ENCODE assay signal across 8 cellular contexts in the genomic region with DNA sequence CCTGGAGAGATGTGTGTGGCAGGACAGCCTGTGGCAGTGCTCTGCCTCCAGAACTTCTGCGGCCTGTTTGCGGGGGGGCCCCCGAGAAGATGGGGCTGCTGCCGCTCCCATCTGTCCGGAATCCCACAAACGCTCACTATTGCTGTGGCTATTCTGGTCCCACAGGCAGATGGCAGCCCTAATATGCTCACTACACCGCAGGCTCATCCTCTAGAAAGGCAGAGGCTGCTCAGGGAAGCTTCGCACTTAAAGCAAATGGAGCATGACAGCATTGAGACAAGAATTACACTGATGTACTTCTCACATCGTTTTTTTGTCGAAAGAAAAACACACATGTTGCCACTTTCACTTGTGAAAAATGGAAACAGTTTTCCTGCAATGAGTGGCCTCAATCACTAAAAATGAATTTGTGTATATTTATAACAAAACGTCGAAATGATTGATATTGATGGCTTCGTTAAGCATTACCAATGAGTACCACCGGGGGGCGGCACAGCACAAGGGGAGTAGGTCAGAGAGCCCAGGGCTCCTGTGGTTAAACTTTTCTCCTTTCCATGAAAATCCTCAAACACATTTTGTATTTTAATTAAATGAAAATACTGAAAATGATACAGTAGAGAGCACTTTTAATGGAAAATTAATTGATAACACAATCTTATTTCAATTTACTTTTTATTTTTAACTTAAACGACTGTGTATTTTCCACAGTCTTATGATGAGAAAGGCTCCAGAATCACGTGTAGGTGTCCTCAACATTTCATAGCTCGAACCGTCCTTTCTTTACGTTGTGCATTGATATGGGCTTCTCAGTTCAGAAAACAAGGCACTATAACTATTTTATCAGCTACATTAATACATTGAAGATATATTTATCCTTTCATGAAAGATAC.
DNase-seq lines count a peak whose midpoint lies in the region; ATAC-seq, FAIRE-seq and TF ChIP-seq lines count a peak whose summit lies in the region.

No MANE protein-coding gene starts in this region.

- TF ChIP-seq POLR2A in H54 (IDR thresholded peaks at IDR 0.05; ENCODE audit: low read depth, low read length) = no peak

- H3K27ac ChIP-seq in C4-2B (no peak overlapping the region), right cardiac atrium (ENCODE audit: low read length) (no peak overlapping the region), small intestine (ENCODE audit: low read depth in 1 of 2, low read length in 1 of 2) (no peak overlapping the region)

- peak; percentile 97 for TF ChIP-seq CTCF in C4-2B (conservative IDR thresholded peaks at IDR 0.05)

- H3K4me1 ChIP-seq in right cardiac atrium (ENCODE audit: control insufficient read depth, insufficient read depth, low read length) = no peaks in the 10 kb centered on the region
- no peaks in the 10 kb centered on the region for H3K4me1 ChIP-seq in small intestine (ENCODE audit: control insufficient read depth in 2 of 2, insufficient read depth in 1 of 2, low read depth in 1 of 2, low read length in 1 of 2)

- intact Hi-C loops in right cardiac atrium (cut with DNase I) = loop anchor here (2.0 to 5.0 kb wide), 3 partner anchors 285 to 290 kb away; no protein-coding TSS in a partner anchor

- H3K4me3 ChIP-seq in right cardiac atrium (ENCODE audit: low read length) = no peak overlapping the region
- no peak overlapping the region for H3K4me3 ChIP-seq in small intestine (ENCODE audit: low read depth in 1 of 2, low read length in 2 of 2)

- 42% methylated on average over 20 of the region's 20 CpGs for WGBS in right cardiac atrium
- 40 to 44% (median 44%) methylated on average over 20 of the region's 20 CpGs for WGBS in small intestine, 3 donors

- H3K36me3 ChIP-seq in small intestine (ENCODE audit: control insufficient read depth in 2 of 2, insufficient read depth in 2 of 2, low read length in 2 of 2) = no peaks in the 10 kb centered on the region

- DNase-seq in H54 (ENCODE audit: insufficient read length, low spot score) = peak; percentile 50
- DNase-seq in NCI-H526 (lab: John Stamatoyannopoulos, UW) = peak; percentile 66 to 85
- peak in 34 of 56 donors; percentile 3 to 81 (median 36) for DNase-seq in amygdala (lab: John Stamatoyannopoulos, UW)
- peak; percentile 54 to 84 (median 76) for DNase-seq in right cardiac atrium
- peak; percentile 52 for DNase-seq in small intestine
- DNase-seq in stimulated activated naive CD4-positive, alpha-beta T cell treated with Interleukin-2 at 50 U/mL for 16 hours (lab: John Stamatoyannopoulos, UW) = no peak

- FAIRE-seq in H54 (lab: Jason Lieb, UNC) (no peak), small intestine (lab: Jason Lieb, UNC) (no peak)

- ATAC-seq in right cardiac atrium (no peak), GM19328 (IDR thresholded peaks at IDR 0.05; ENCODE audit: unreplicated experiment) (no peak)

- H3K9me3 ChIP-seq in right cardiac atrium (ENCODE audit: control insufficient read depth, low read length) (no peaks in the 10 kb centered on the region), small intestine (ENCODE audit: control insufficient read depth, low read depth) (no peaks in the 10 kb centered on the region)

- no peaks in the 10 kb centered on the region for H3K27me3 ChIP-seq in right cardiac atrium (ENCODE audit: control insufficient read depth, insufficient read depth)
- H3K27me3 ChIP-seq in small intestine (ENCODE audit: control insufficient read depth in 2 of 2, insufficient read depth in 2 of 2, low read length in 2 of 2) = peaks cover 0 to 3% of the 10 kb centered on the region in 2 donors
